Comparison of ENCODE assay signal across 8 cellular contexts in the genomic region with DNA sequence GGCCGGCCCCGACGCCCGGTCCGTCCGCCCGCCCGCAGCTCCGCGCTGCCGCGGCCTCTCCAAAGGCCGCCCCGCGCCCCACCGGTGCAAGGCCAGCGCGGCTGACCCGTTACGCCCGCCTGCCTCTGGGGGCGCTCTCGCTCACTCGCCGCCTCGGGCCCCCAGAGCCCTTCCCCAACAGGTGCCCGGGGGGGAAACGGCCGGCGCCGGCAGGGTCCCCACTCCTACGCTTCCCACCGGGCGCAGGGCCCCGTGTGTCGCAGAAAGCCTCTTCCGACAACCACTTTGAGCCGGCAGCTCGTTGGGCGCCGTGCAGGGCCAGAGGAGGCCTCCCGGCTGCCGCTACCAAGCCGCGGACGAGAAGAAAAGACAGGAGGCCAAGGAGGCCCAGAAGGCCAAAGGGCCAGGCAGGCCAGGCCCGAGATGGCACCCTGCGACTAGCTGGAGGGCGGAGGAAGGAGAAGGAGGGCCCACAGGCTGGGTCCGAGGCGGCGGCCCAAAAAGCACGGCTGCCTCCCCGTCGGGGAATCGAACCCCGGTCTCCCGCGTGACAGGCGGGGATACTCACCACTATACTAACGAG.
DNase-seq lines count a peak whose midpoint lies in the region; ATAC-seq and TF ChIP-seq lines count a peak whose summit lies in the region.

No MANE protein-coding gene starts in this region.

- H3K9ac ChIP-seq in OCI-LY1 (ENCODE audit: low read length) (peak overlapping the region; percentile 88), skeletal muscle tissue (ENCODE audit: low read depth in 1 of 3, low read length in 3 of 3) (peak overlapping the region in 2 of 3 donors; percentile 65 to 73)

- H3K4me2 ChIP-seq in OCI-LY1 (ENCODE audit: low read length) = peak overlapping the region; percentile 80

- H3K4me3 ChIP-seq in OCI-LY1 (ENCODE audit: low read depth, low read length, poor library complexity, severe bottlenecking) (peak overlapping the region; percentile 75), skeletal muscle tissue (ENCODE audit: low read length in 3 of 3) (peak overlapping the region; percentile 51 to 67 (median 61))

- H3K4me3 Mint-ChIP-seq in activated naive CD8-positive, alpha-beta T cell treated with anti-CD3 and anti-CD28 coated beads for 36 hours = peak overlapping the region; percentile 84

- H3K27ac Mint-ChIP-seq in activated naive CD8-positive, alpha-beta T cell treated with anti-CD3 and anti-CD28 coated beads for 36 hours = peak overlapping the region; percentile 87

- no peak overlapping the region for H2AFZ ChIP-seq in OCI-LY1 (ENCODE audit: low read length)

- H3K27me3 Mint-ChIP-seq in activated naive CD8-positive, alpha-beta T cell treated with anti-CD3 and anti-CD28 coated beads for 36 hours = peaks cover 43% of the 10 kb centered on the region

- H3F3A ChIP-seq in OCI-LY1 (ENCODE audit: insufficient read depth, low read length) = no peaks in the 10 kb centered on the region

- H3K27me3 ChIP-seq in OCI-LY1 (ENCODE audit: insufficient read depth, low read length) (no peaks in the 10 kb centered on the region), skeletal muscle tissue (ENCODE audit: control insufficient read depth in 3 of 3, insufficient read depth in 3 of 3, low read length in 3 of 3) (peaks cover 23 to 31% (median 30%) of the 10 kb centered on the region in 3 donors)

- H3K36me3 Mint-ChIP-seq in activated naive CD8-positive, alpha-beta T cell treated with anti-CD3 and anti-CD28 coated beads for 36 hours = no peaks in the 10 kb centered on the region

- H3K27ac ChIP-seq in OCI-LY1 (ENCODE audit: low read depth, low read length, poor library complexity, severe bottlenecking) = peak overlapping the region; percentile 79
- H3K27ac ChIP-seq in skeletal muscle tissue (ENCODE audit: low read depth, low read length) = no peak overlapping the region

- H3K36me3 ChIP-seq in OCI-LY1 (ENCODE audit: insufficient read depth, low read length) (no peaks in the 10 kb centered on the region; the same call in 1 of the 2 replicates), skeletal muscle tissue (ENCODE audit: control insufficient read depth in 3 of 3, insufficient read depth in 3 of 3, low read length in 3 of 3) (no peaks in the 10 kb centered on the region)

- peaks cover 1% of the 10 kb centered on the region for H3K9me3 Mint-ChIP-seq in activated naive CD8-positive, alpha-beta T cell treated with anti-CD3 and anti-CD28 coated beads for 36 hours

- peak; percentile 66 to 67 for ATAC-seq in activated CD4-positive, CD25-positive, alpha-beta regulatory T cell treated with anti-CD3 and anti-CD28 coated beads, Interleukin-2, amount 50 U/mL, for 24 hours
- no peak for ATAC-seq in HG03196 (IDR thresholded peaks at IDR 0.05; ENCODE audit: unreplicated experiment)

- peak; percentile 56 for TF ChIP-seq CTCF in OCI-LY1 (IDR thresholded peaks at IDR 0.05; ENCODE audit: low read length)

- peaks cover 7% of the 10 kb centered on the region for H3K4me1 Mint-ChIP-seq in activated naive CD8-positive, alpha-beta T cell treated with anti-CD3 and anti-CD28 coated beads for 36 hours

- no peaks in the 10 kb centered on the region for H3K9me2 ChIP-seq in OCI-LY1 (ENCODE audit: low read depth, low read length)

- no peaks in the 10 kb centered on the region for H4K20me1 ChIP-seq in OCI-LY1 (ENCODE audit: insufficient read depth, low read length)

- H3K9me3 ChIP-seq in OCI-LY1 (ENCODE audit: low read length) (no peaks in the 10 kb centered on the region), skeletal muscle tissue (ENCODE audit: control insufficient read depth in 3 of 3, low read length in 3 of 3) (peaks cover 0 to 3% (median 2%) of the 10 kb centered on the region in 3 donors)

- DNase-seq in activated CD4-positive, CD25-positive, alpha-beta regulatory T cell (lab: John Stamatoyannopoulos, UW) = no peak
- DNase-seq in activated naive CD8-positive, alpha-beta T cell treated with anti-CD3 and anti-CD28 coated beads for 36 hours = peak; percentile 84
- peak; percentile 73 for DNase-seq in hepatic stellate cell (ENCODE audit: low spot score)
- no peak for DNase-seq in C1 segment of cervical spinal cord (lab: John Stamatoyannopoulos, UW)

- H3K4me1 ChIP-seq in OCI-LY1 (ENCODE audit: insufficient read depth, low read length, severe bottlenecking) (peaks cover 11% of the 10 kb centered on the region), skeletal muscle tissue (ENCODE audit: control insufficient read depth in 3 of 3, insufficient read depth in 3 of 3, low read length in 3 of 3) (peaks cover 0 to 7% (median 4%) of the 10 kb centered on the region in 3 donors)

- H3K79me2 ChIP-seq in OCI-LY1 (ENCODE audit: insufficient read depth, low read length) = no peaks in the 10 kb centered on the region

Comparison
In these comparisons a context has a peak if more than half of its experiments do, and no peak if none do; other contexts are left out.
1. DNase-seq: peak in activated naive CD8-positive, alpha-beta T cell treated with anti-CD3 and anti-CD28 coated beads for 36 hours (single experiment) and hepatic stellate cell (single experiment); none in activated CD4-positive, CD25-positive, alpha-beta regulatory T cell (0 of 4) and C1 segment of cervical spinal cord (0 of 14).